Comparison of ENCODE assay signal across 8 cellular contexts in the genomic region with DNA sequence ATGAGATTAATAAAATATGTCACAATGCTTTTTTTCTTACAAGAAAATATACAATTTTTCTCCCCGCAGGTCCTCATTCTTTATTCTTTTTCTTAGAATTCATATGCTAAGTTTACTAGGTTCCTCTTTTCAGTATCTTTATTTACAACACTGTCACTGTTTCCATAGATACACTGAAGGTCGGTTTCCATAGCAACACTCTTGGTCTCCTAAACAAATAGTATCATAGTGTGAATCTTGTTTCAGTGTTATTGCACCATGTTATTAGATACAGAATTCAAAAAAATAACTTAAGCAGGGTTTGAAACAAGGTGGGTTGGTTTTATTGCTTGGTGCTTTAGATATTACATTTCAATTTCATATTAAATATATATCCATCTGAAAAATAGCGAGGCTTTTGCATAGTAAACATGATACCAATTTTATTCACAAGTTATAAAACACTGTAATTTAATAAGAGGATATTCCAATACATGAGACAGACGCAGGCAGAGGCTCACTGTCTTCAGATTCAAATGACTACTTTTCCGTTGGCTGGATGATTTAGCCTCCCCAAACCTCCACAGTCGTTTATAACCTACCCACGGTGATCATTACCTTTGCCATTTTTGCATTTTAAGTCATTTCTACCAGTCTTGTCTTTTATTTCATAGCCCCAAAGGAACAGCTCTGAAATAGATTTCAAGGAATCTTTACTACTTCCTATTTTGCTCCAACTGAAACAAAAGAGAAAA.
DNase-seq lines count a peak whose midpoint lies in the region; ATAC-seq lines count a peak whose summit lies in the region.

No MANE protein-coding gene starts in this region.

- DNase-seq in AML-193 (lab: John Stamatoyannopoulos, UW), result peak; percentile 18 to 33
- DNase-seq in NCI-H774 (lab: John Stamatoyannopoulos, UW), result peak; percentile 72
- peak in 1 of 2 donors; percentile 53 for DNase-seq in central memory CD8-positive, alpha-beta T cell (ENCODE audit: low spot score in 2 of 2)
- DNase-seq in stimulated activated CD4-positive, alpha-beta T cell treated with anti-CD3 and anti-CD28 coated beads, Interleukin-1b, Interleukin-23, amount 100 ng/mL, for 48 hours, result no peak
- DNase-seq in activated CD4-positive, alpha-beta T cell treated with anti-CD3 and anti-CD28 coated beads for 4 hours, result no peak

- no peaks in the 10 kb centered on the region for H3K27me3 Mint-ChIP-seq in central memory CD8-positive, alpha-beta T cell

- H3K9ac ChIP-seq in muscle layer of colon (ENCODE audit: low read length), result no peak overlapping the region

- H3K9me3 ChIP-seq in muscle layer of colon (ENCODE audit: low read length), result no peaks in the 10 kb centered on the region

- peaks cover 23% of the 10 kb centered on the region for H3K36me3 Mint-ChIP-seq in central memory CD8-positive, alpha-beta T cell (ENCODE audit: insufficient read depth)

- H3K4me1 ChIP-seq in muscle layer of colon (ENCODE audit: insufficient read depth, low read length), result peaks cover 35% of the 10 kb centered on the region

- ATAC-seq in GM18858 (IDR thresholded peaks at IDR 0.05; ENCODE audit: unreplicated experiment) (peak; percentile 65), HG03039 (IDR thresholded peaks at IDR 0.05; ENCODE audit: unreplicated experiment) (peak; percentile 51)
- ATAC-seq in central memory CD8-positive, alpha-beta T cell (replicated peaks; ENCODE audit: extremely low read depth, poor library complexity, severe bottlenecking), result peak; percentile 62

- no peaks in the 10 kb centered on the region for H3K27me3 ChIP-seq in muscle layer of colon (ENCODE audit: control insufficient read depth in 1 of 2, insufficient read depth in 2 of 2, low read length in 2 of 2)

- H3K27ac ChIP-seq in muscle layer of colon (ENCODE audit: low read depth, low read length), result peak overlapping the region; percentile 27

- no peak overlapping the region for H3K4me3 ChIP-seq in muscle layer of colon (ENCODE audit: low read depth in 1 of 2, low read length in 2 of 2)

- peaks cover 56% of the 10 kb centered on the region for H3K4me1 Mint-ChIP-seq in central memory CD8-positive, alpha-beta T cell

- no peaks in the 10 kb centered on the region for H3K36me3 ChIP-seq in muscle layer of colon (ENCODE audit: insufficient read depth, low read length)

- peak overlapping the region; percentile 99 for H3K27ac Mint-ChIP-seq in central memory CD8-positive, alpha-beta T cell (ENCODE audit: low read depth)

- H3K9me3 Mint-ChIP-seq in central memory CD8-positive, alpha-beta T cell, result no peaks in the 10 kb centered on the region

- peak overlapping the region; percentile 36 for H3K4me3 Mint-ChIP-seq in central memory CD8-positive, alpha-beta T cell

Comparison
In these comparisons a context has a peak if more than half of its experiments do, and no peak if none do; other contexts are left out.
1. DNase-seq: peak in AML-193 (2 of 2) and NCI-H774 (single experiment); none in stimulated activated CD4-positive, alpha-beta T cell treated with anti-CD3 and anti-CD28 coated beads, Interleukin-1b, Interleukin-23, amount 100 ng/mL, for 48 hours (single experiment) and activated CD4-positive, alpha-beta T cell treated with anti-CD3 and anti-CD28 coated beads for 4 hours (0 of 2).
2. Peak in every context shown above with its lines, with median percentiles within 50 percentile points of each other: ATAC-seq.